ENCODE assay signal across 10 cellular contexts in genomic region chr19:7905298-7905697, GRCh38. TPM values are rescaled to one million over a fixed set of nuclear protein-coding genes. Genes with fewer than 3 reads are reported as not detected.
DNase-seq lines count a peak whose midpoint lies in the region; TF ChIP-seq lines count a peak whose summit lies in the region.
"Had no signal": no experiment of that assay in that cellular context is flagged by ENCODE, and none has a peak within 500 bp of the region (broad histone marks: within the 10 kb centered on the region; RNA-seq: fewer than 3 reads in every experiment).

No MANE protein-coding gene starts in this region.

- H3K4me3 Mint-ChIP-seq in CD14-positive monocyte (peak overlapping the region; percentile 81 to 87), chondrocyte (ENCODE audit: unreplicated experiment) (peak overlapping the region; percentile 82), nephron progenitor cell (peak overlapping the region; percentile 89)

- H3K27me3 Mint-ChIP-seq in CD14-positive monocyte (ENCODE audit: low read depth in 3 of 3), result peaks cover 0 to 3% (median 3%) of the 10 kb centered on the region in 3 donors
- H3K27me3 Mint-ChIP-seq in chondrocyte (ENCODE audit: low read depth), result no peaks in the 10 kb centered on the region
- peaks cover 26% of the 10 kb centered on the region for H3K27me3 Mint-ChIP-seq in nephron progenitor cell (ENCODE audit: low read depth, poor library complexity)

- no peak for DNase-seq in CD14-positive monocyte (ENCODE audit: low spot score)
- no peak for DNase-seq in MG63
- peak; percentile 90 for DNase-seq in chondrocyte (ENCODE audit: low spot score)
- DNase-seq in nephron progenitor cell, result no peak
- no peak for DNase-seq in stimulated activated CD8-positive, alpha-beta memory T cell treated with anti-CD3 and anti-CD28 coated beads, Interleukin-4, amount 100 ng/mL, for 48 hours
- no peak for DNase-seq in NCI-H345 (lab: John Stamatoyannopoulos, UW)
- no peak for DNase-seq in AML-193 (lab: John Stamatoyannopoulos, UW)
- no peak for DNase-seq in C1 segment of cervical spinal cord (lab: John Stamatoyannopoulos, UW)
- DNase-seq: head of caudate nucleus, RPMI8226 had no signal

- H3K27ac Mint-ChIP-seq in CD14-positive monocyte (peak overlapping the region in 6 of 7 donors; percentile 46 to 94 (median 86)), chondrocyte (ENCODE audit: unreplicated experiment) (peak overlapping the region; percentile 78), nephron progenitor cell (peak overlapping the region; percentile 68)

- H3K27me3 ChIP-seq in MG63, result no peaks in the 10 kb centered on the region

- peaks cover 0 to 3% (median 0%) of the 10 kb centered on the region in 7 donors for H3K9me3 Mint-ChIP-seq in CD14-positive monocyte
- H3K9me3 Mint-ChIP-seq in chondrocyte (ENCODE audit: low read depth), result no peaks in the 10 kb centered on the region
- no peaks in the 10 kb centered on the region for H3K9me3 Mint-ChIP-seq in nephron progenitor cell

- TF ChIP-seq CTCF in CD14-positive monocyte (IDR thresholded peaks at IDR 0.05) (no peak), chondrocyte (IDR thresholded peaks at IDR 0.05) (no peak), nephron progenitor cell (IDR thresholded peaks at IDR 0.05) (no peak)

- peak overlapping the region; percentile 99 for H3K4me3 ChIP-seq in MG63

- H3K36me3 Mint-ChIP-seq in CD14-positive monocyte (peaks cover 16 to 37% of the 10 kb centered on the region in 2 donors), chondrocyte (ENCODE audit: low read depth) (peaks cover 1% of the 10 kb centered on the region), nephron progenitor cell (ENCODE audit: low read depth) (no peaks in the 10 kb centered on the region)

- intact Hi-C loops in CD14-positive monocyte (cut with micrococcal nuclease), result loop anchor here in 1 of 2 donors (2.0 to 10.0 kb wide), 2 partner anchors 14 to 270 kb away; partner anchors contain the start of genes PCP2 and STXBP2

- peaks cover 24% of the 10 kb centered on the region for H3K4me1 Mint-ChIP-seq in CD14-positive monocyte
- H3K4me1 Mint-ChIP-seq in chondrocyte (ENCODE audit: low read depth), result peaks cover 27% of the 10 kb centered on the region
- peaks cover 29% of the 10 kb centered on the region for H3K4me1 Mint-ChIP-seq in nephron progenitor cell

- peaks cover 68% of the 10 kb centered on the region for H3K36me3 ChIP-seq in MG63

- no peaks in the 10 kb centered on the region for H3K9me3 ChIP-seq in MG63

RNA-seq across cellular contexts. Expression of gene MAP2K7, which starts 1.6 kb away (rescaled TPM):
- 1 to 10 TPM in 1 of 2 donors, under 1 TPM in 1; 0.92 to 1.5 TPM for polyA plus RNA-seq in CD14-positive monocyte
- total RNA-seq in MG63 (2014; rRNA removed; shearing (Covaris generic); ENCODE audit: low replicate concordance), result 21.2 and 38.6 TPM in 2 replicates
- total RNA-seq in chondrocyte, result 24.4 to 27.5 TPM (median 25.7 TPM) in 3 replicates

RNA-seq across cellular contexts. Expression of gene TGFBR3L, which starts 9.3 kb away (rescaled TPM):
- not detected for polyA plus RNA-seq in CD14-positive monocyte
- total RNA-seq in MG63 (2014; rRNA removed; shearing (Covaris generic); ENCODE audit: low replicate concordance), result 0.46 TPM in 1 of 2 replicates, not detected in the other
- 8.1 to 11.6 TPM (median 11.2 TPM) in 3 replicates for total RNA-seq in chondrocyte

RNA-seq across cellular contexts. Expression of gene SNAPC2, which starts 14.8 kb away (rescaled TPM):
- 10 to 100 TPM; 15.7 to 18.3 TPM for polyA plus RNA-seq in CD14-positive monocyte
- total RNA-seq in MG63 (2014; rRNA removed; shearing (Covaris generic); ENCODE audit: low replicate concordance), result 39.9 and 45.1 TPM in 2 replicates
- total RNA-seq in chondrocyte, result 17.1 to 27.9 TPM (median 26.4 TPM) in 3 replicates

RNA-seq across cellular contexts. Expression of gene LRRC8E, which starts 17.0 kb away (rescaled TPM):
- not detected for polyA plus RNA-seq in CD14-positive monocyte
- total RNA-seq in MG63 (2014; rRNA removed; shearing (Covaris generic); ENCODE audit: low replicate concordance), result 11.9 and 20.1 TPM in 2 replicates
- 1.9 to 6.9 TPM (median 4.8 TPM) in 3 replicates for total RNA-seq in chondrocyte

RNA-seq across cellular contexts. Expression of gene CTXN1, which starts 20.6 kb away (rescaled TPM):
- polyA plus RNA-seq in CD14-positive monocyte, result not detected
- total RNA-seq in MG63 (2014; rRNA removed; shearing (Covaris generic); ENCODE audit: low replicate concordance), result 8.5 and 16.2 TPM in 2 replicates
- 21.8 to 41.5 TPM (median 36.0 TPM) in 3 replicates for total RNA-seq in chondrocyte
